3 cellular contexts compared by ENCODE assay signal in the genomic region with DNA sequence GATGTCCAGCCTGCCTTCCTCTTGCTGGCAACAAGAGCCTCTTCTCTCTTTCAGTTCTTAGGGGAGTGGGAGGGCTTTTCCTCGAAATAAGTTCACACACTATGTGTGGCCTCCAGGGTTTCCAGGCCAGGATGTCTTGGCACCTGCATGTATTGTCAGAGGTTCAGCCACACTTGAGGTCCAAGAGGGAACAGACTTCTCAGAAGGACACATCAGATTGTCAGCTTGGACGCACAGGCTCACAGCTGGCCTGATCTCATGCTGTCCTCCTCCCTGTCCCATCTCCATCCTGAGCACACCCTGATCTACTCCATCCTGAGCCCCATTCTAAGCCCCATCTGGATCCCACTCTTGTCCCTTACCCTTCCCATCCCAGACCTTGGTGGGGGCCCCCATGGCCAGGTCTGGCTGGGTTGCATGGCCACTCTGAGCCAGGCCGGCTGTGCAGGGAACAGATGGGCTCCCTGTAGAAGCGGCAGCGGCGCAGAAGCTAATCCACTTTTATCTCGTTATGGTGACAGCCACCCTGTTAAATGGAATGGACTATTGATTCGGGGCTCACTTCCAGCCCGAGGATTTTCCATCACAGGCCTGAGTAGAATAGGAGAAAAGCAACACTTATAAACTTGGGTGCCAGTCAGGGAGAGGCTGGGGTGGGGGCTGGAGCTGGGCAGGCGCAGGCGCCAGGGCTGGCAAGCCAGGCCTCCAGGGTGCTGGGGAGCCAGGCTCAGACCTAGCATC.
TF ChIP-seq lines count a peak whose summit lies in the region.

No MANE protein-coding gene starts in this region.

TF ChIP-seq in SK-N-SH, 30 proteins besides CTCF, POLR2A, EP300 and RAD21 (continued from another document):
- TF ChIP-seq, protein P1, sequence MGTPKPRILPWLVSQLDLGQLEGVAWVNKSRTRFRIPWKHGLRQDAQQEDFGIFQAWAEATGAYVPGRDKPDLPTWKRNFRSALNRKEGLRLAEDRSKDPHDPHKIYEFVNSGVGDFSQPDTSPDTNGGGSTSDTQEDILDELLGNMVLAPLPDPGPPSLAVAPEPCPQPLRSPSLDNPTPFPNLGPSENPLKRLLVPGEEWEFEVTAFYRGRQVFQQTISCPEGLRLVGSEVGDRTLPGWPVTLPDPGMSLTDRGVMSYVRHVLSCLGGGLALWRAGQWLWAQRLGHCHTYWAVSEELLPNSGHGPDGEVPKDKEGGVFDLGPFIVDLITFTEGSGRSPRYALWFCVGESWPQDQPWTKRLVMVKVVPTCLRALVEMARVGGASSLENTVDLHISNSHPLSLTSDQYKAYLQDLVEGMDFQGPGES (IDR thresholded peaks at IDR 0.05; ENCODE audit: low read depth, low read length): no peak
- TF ChIP-seq SMC3 (IDR thresholded peaks at IDR 0.05; ENCODE audit: low read depth, low read length) (no peak), NFIC (IDR thresholded peaks at IDR 0.05; ENCODE audit: borderline replicate concordance) (no peak), NRF1 (IDR thresholded peaks at IDR 0.05; ENCODE audit: low read depth, low read length) (no peak), FOXM1 (IDR thresholded peaks at IDR 0.05; ENCODE audit: low read depth) (no peak)
- TF ChIP-seq, protein P2, sequence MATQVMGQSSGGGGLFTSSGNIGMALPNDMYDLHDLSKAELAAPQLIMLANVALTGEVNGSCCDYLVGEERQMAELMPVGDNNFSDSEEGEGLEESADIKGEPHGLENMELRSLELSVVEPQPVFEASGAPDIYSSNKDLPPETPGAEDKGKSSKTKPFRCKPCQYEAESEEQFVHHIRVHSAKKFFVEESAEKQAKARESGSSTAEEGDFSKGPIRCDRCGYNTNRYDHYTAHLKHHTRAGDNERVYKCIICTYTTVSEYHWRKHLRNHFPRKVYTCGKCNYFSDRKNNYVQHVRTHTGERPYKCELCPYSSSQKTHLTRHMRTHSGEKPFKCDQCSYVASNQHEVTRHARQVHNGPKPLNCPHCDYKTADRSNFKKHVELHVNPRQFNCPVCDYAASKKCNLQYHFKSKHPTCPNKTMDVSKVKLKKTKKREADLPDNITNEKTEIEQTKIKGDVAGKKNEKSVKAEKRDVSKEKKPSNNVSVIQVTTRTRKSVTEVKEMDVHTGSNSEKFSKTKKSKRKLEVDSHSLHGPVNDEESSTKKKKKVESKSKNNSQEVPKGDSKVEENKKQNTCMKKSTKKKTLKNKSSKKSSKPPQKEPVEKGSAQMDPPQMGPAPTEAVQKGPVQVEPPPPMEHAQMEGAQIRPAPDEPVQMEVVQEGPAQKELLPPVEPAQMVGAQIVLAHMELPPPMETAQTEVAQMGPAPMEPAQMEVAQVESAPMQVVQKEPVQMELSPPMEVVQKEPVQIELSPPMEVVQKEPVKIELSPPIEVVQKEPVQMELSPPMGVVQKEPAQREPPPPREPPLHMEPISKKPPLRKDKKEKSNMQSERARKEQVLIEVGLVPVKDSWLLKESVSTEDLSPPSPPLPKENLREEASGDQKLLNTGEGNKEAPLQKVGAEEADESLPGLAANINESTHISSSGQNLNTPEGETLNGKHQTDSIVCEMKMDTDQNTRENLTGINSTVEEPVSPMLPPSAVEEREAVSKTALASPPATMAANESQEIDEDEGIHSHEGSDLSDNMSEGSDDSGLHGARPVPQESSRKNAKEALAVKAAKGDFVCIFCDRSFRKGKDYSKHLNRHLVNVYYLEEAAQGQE (IDR thresholded peaks at IDR 0.05; ENCODE audit: low read depth, low read length): no peak

TF ChIP-seq in SK-N-SH treated with all-trans-retinoic acid at 6 μM for 48 hours, 23 proteins besides CTCF, POLR2A, EP300 and RAD21 (continued from another document):
- TF ChIP-seq, protein P3, sequence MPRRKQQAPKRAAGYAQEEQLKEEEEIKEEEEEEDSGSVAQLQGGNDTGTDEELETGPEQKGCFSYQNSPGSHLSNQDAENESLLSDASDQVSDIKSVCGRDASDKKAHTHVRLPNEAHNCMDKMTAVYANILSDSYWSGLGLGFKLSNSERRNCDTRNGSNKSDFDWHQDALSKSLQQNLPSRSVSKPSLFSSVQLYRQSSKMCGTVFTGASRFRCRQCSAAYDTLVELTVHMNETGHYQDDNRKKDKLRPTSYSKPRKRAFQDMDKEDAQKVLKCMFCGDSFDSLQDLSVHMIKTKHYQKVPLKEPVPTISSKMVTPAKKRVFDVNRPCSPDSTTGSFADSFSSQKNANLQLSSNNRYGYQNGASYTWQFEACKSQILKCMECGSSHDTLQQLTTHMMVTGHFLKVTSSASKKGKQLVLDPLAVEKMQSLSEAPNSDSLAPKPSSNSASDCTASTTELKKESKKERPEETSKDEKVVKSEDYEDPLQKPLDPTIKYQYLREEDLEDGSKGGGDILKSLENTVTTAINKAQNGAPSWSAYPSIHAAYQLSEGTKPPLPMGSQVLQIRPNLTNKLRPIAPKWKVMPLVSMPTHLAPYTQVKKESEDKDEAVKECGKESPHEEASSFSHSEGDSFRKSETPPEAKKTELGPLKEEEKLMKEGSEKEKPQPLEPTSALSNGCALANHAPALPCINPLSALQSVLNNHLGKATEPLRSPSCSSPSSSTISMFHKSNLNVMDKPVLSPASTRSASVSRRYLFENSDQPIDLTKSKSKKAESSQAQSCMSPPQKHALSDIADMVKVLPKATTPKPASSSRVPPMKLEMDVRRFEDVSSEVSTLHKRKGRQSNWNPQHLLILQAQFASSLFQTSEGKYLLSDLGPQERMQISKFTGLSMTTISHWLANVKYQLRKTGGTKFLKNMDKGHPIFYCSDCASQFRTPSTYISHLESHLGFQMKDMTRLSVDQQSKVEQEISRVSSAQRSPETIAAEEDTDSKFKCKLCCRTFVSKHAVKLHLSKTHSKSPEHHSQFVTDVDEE (CRISPR knock-in tag; IDR thresholded peaks at IDR 0.05): no peak
- TF ChIP-seq GLIS3 (CRISPR knock-in tag; IDR thresholded peaks at IDR 0.05) (no peak), BACH2 (CRISPR knock-in tag; IDR thresholded peaks at IDR 0.05; ENCODE audit: borderline replicate concordance) (no peak), ZC3H10 (CRISPR knock-in tag; IDR thresholded peaks at IDR 0.05) (no peak), ZNF70 (CRISPR knock-in tag; IDR thresholded peaks at IDR 0.05) (no peak), PPARA (CRISPR knock-in tag; IDR thresholded peaks at IDR 0.05; ENCODE audit: borderline replicate concordance) (no peak), ESRRG (CRISPR knock-in tag; IDR thresholded peaks at IDR 0.05) (no peak)
- TF ChIP-seq, protein P4, sequence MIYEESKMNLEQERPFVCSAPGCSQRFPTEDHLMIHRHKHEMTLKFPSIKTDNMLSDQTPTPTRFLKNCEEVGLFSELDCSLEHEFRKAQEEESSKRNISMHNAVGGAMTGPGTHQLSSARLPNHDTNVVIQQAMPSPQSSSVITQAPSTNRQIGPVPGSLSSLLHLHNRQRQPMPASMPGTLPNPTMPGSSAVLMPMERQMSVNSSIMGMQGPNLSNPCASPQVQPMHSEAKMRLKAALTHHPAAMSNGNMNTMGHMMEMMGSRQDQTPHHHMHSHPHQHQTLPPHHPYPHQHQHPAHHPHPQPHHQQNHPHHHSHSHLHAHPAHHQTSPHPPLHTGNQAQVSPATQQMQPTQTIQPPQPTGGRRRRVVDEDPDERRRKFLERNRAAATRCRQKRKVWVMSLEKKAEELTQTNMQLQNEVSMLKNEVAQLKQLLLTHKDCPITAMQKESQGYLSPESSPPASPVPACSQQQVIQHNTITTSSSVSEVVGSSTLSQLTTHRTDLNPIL (CRISPR knock-in tag; IDR thresholded peaks at IDR 0.05; ENCODE audit: low read depth): no peak

TF ChIP-seq in IMR-90, 13 proteins besides CTCF, POLR2A, EP300 and RAD21 (continued from another document):
- TF ChIP-seq, protein P5, sequence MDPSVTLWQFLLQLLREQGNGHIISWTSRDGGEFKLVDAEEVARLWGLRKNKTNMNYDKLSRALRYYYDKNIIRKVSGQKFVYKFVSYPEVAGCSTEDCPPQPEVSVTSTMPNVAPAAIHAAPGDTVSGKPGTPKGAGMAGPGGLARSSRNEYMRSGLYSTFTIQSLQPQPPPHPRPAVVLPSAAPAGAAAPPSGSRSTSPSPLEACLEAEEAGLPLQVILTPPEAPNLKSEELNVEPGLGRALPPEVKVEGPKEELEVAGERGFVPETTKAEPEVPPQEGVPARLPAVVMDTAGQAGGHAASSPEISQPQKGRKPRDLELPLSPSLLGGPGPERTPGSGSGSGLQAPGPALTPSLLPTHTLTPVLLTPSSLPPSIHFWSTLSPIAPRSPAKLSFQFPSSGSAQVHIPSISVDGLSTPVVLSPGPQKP (IDR thresholded peaks at IDR 0.05; ENCODE audit: borderline replicate concordance, low read depth, low read length): no peak
- no peak for TF ChIP-seq CHD1 (IDR thresholded peaks at IDR 0.05; ENCODE audit: low read depth, low read length)
- TF ChIP-seq CEBPB (IDR thresholded peaks at IDR 0.05; ENCODE audit: low read depth, low read length): no peak
- TF ChIP-seq RFX5 (IDR thresholded peaks at IDR 0.05; ENCODE audit: low read depth, low read length): no peak
- TF ChIP-seq, protein P6, sequence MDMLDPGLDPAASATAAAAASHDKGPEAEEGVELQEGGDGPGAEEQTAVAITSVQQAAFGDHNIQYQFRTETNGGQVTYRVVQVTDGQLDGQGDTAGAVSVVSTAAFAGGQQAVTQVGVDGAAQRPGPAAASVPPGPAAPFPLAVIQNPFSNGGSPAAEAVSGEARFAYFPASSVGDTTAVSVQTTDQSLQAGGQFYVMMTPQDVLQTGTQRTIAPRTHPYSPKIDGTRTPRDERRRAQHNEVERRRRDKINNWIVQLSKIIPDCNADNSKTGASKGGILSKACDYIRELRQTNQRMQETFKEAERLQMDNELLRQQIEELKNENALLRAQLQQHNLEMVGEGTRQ (IDR thresholded peaks at IDR 0.05; ENCODE audit: low read depth, low read length): no peak
- TF ChIP-seq FOS (IDR thresholded peaks at IDR 0.05; ENCODE audit: low read depth, low read length): no peak
- no peak for TF ChIP-seq MAZ (IDR thresholded peaks at IDR 0.05; ENCODE audit: borderline replicate concordance, low read depth, low read length)
- TF ChIP-seq BHLHE40 (IDR thresholded peaks at IDR 0.05; ENCODE audit: low read depth, low read length): no peak
- TF ChIP-seq MXI1 (IDR thresholded peaks at IDR 0.05; ENCODE audit: borderline replicate concordance, low read depth, low read length): no peak
- TF ChIP-seq RCOR1 (IDR thresholded peaks at IDR 0.05; ENCODE audit: insufficient replicate concordance, low read length): no peak
- TF ChIP-seq NFE2L2 (IDR thresholded peaks at IDR 0.05; ENCODE audit: low read depth, low read length): no peak
TF ChIP-seq in IMR-90: peak in this region for 0.
